Comparison of ENCODE assay signal across 8 cellular contexts in genomic region chr20:36466089-36466488, GRCh38.
A peak's percentile ranks its signal among the peaks of the same experiment; 100 is the strongest.
DNase-seq lines count a peak whose midpoint lies in the region; TF ChIP-seq lines count a peak whose summit lies in the region.
"Had no signal": no experiment of that assay in that cellular context is flagged by ENCODE, and none has a peak within 500 bp of the region (broad histone marks: within the 10 kb centered on the region; RNA-seq: fewer than 3 reads in every experiment).

No MANE protein-coding gene starts in this region.

- TF ChIP-seq CTCF in H9 (conservative IDR thresholded peaks at IDR 0.05) (no peak), esophagus squamous epithelium (IDR thresholded peaks at IDR 0.05) (no peak), spleen (IDR thresholded peaks at IDR 0.05 in 8 of 11, conservative IDR thresholded peaks at IDR 0.05 in 3 of 11) (no peak)

- no peak overlapping the region for H2AK5ac ChIP-seq in H9 (ENCODE audit: insufficient read length, low read length)

- peak overlapping the region in 2 of 3 experiments; percentile 78 to 81; a peak in 2 of 7 replicates for H3K27ac Mint-ChIP-seq in H9
- peak overlapping the region; percentile 88 for H3K27ac Mint-ChIP-seq in T-helper 2 cell treated with Interferon-gamma antibody and Interleukin-4, amounts not matched to agents 5 μg/mL and 100 μg/mL, for 36 hours

- no peak overlapping the region for H2BK15ac ChIP-seq in H9 (ENCODE audit: low read depth, low read length)

- intact Hi-C loops in esophagus squamous epithelium (cut with DNase I) (loop anchor here (10.0 kb wide), 1 partner anchor 79 kb away; the partner anchor contains the start of gene MYL9), spleen (cut with DNase I; ENCODE audit: low total_unique reads) (no loop called here)

- TF ChIP-seq POLR2A in esophagus squamous epithelium (IDR thresholded peaks at IDR 0.05) (no peak), spleen (IDR thresholded peaks at IDR 0.05) (no peak)

- H4K20me1 ChIP-seq in H9 (ENCODE audit: control insufficient read depth, insufficient read depth, insufficient read length): no peaks in the 10 kb centered on the region

- no peak overlapping the region for H3K14ac ChIP-seq in H9 (ENCODE audit: insufficient read depth, low read length)

- no peak overlapping the region for H3K18ac ChIP-seq in H9 (ENCODE audit: insufficient read length, low read depth, low read length)

- H3K27ac ChIP-seq in H9 (ENCODE audit: insufficient read length, low read depth, low read length) (no peak overlapping the region), esophagus squamous epithelium (peak overlapping the region; percentile 66 to 95 (median 90)), spleen (peak overlapping the region in 7 of 8 donors; percentile 27 to 97 (median 47))

- H3K4me3 ChIP-seq in esophagus squamous epithelium (no peak overlapping the region), spleen (no peak overlapping the region), H7 (ENCODE audit: insufficient read depth, low read depth, low read length) (no peak overlapping the region)
- H3K4me3 ChIP-seq: cardiac muscle cell had no signal

- no peak overlapping the region for H2AFZ ChIP-seq in H9 (ENCODE audit: low read length)

- no CpG with 5 or more reads among the region's 3 CpGs for WGBS in H9 (ENCODE audit: extremely low coverage, insufficient read length, low lambda C conversion rate)
- 54 to 93% methylated on average over 1 to 3 of the region's 3 CpGs for WGBS in esophagus squamous epithelium, 2 donors
- WGBS in spleen, 5 donors: 42 to 77% (median 67%) methylated on average over 3 of the region's 3 CpGs

- 0 out of 5 replicates have a peak overlapping the region, but pooled peaks of 1 of the 2 experiments have one; percentile 17 for H3K4me3 Mint-ChIP-seq in H9
- peak overlapping the region; percentile 84 for H3K4me3 Mint-ChIP-seq in T-helper 2 cell treated with Interferon-gamma antibody and Interleukin-4, amounts not matched to agents 5 μg/mL and 100 μg/mL, for 36 hours

- H2BK12ac ChIP-seq in H9 (ENCODE audit: insufficient read length, low read depth, low read length): no peak overlapping the region

- no peaks in the 10 kb centered on the region for H3K36me3 ChIP-seq in esophagus squamous epithelium
- peaks cover 0 to 8% (median 0%) of the 10 kb centered on the region in 6 donors for H3K36me3 ChIP-seq in spleen
- peaks cover 6% of the 10 kb centered on the region for H3K36me3 ChIP-seq in H7 (replicated peaks; ENCODE audit: control insufficient read depth, insufficient read depth, low read length)
- H3K36me3 ChIP-seq: cardiac muscle cell had no signal

- H3T11ph ChIP-seq in H9 (ENCODE audit: low read length): no peak overlapping the region

- peaks cover 17% of the 10 kb centered on the region for H3K23me2 ChIP-seq in H9 (ENCODE audit: insufficient read length, low read depth, low read length, poor library complexity, severe bottlenecking)

- H3K9me3 ChIP-seq in H9 (ENCODE audit: control insufficient read depth, low read depth, low read length) (no peaks in the 10 kb centered on the region), esophagus squamous epithelium (no peaks in the 10 kb centered on the region), spleen (no peaks in the 10 kb centered on the region)

- no peaks in the 10 kb centered on the region for H3K9me3 Mint-ChIP-seq in H9
- no peaks in the 10 kb centered on the region for H3K9me3 Mint-ChIP-seq in T-helper 2 cell treated with Interferon-gamma antibody and Interleukin-4, amounts not matched to agents 5 μg/mL and 100 μg/mL, for 36 hours

- DNase-seq in H9: no peak
- DNase-seq in T-helper 2 cell treated with Interferon-gamma antibody and Interleukin-4, amounts not matched to agents 5 μg/mL and 100 μg/mL, for 36 hours (ENCODE audit: low spot score): peak; percentile 23
- no peak for DNase-seq in esophagus squamous epithelium (lab: John Stamatoyannopoulos, UW)
- DNase-seq in spleen: no peak
- no peak for DNase-seq in H7
- no peak for DNase-seq in SHP77 (lab: John Stamatoyannopoulos, UW)
- no peak for DNase-seq in NCI-H1105 (lab: John Stamatoyannopoulos, UW)

- no peak overlapping the region for H4K91ac ChIP-seq in H9 (ENCODE audit: insufficient read length, low read depth, low read length)

- H3K56ac ChIP-seq in H9 (ENCODE audit: insufficient read length, low read depth, low read length): no peak overlapping the region

- no peak overlapping the region for H2BK120ac ChIP-seq in H9 (ENCODE audit: low read depth, low read length, poor library complexity, severe bottlenecking)

- no peak overlapping the region for H3K4me2 ChIP-seq in H9 (ENCODE audit: insufficient read depth, insufficient read length, low read length)

- no peak overlapping the region for H2BK20ac ChIP-seq in H9 (ENCODE audit: low read depth, low read length, poor library complexity, severe bottlenecking)

- no peak overlapping the region for H3K4ac ChIP-seq in H9 (ENCODE audit: low read depth, low read length)

- H3K4me1 Mint-ChIP-seq in H9: peaks cover 49 to 61% of the 10 kb centered on the region in 2 experiments
- H3K4me1 Mint-ChIP-seq in T-helper 2 cell treated with Interferon-gamma antibody and Interleukin-4, amounts not matched to agents 5 μg/mL and 100 μg/mL, for 36 hours (ENCODE audit: low read depth): peaks cover 60% of the 10 kb centered on the region

- H3K79me1 ChIP-seq in H9 (ENCODE audit: insufficient read depth, low read depth, low read length, poor library complexity, severe bottlenecking): peaks cover 5% of the 10 kb centered on the region

- H4K5ac ChIP-seq in H9 (ENCODE audit: insufficient read length, low read depth, low read length): no peak overlapping the region

- H3K27me3 Mint-ChIP-seq in H9 (ENCODE audit: low read depth): no peaks in the 10 kb centered on the region
- H3K27me3 Mint-ChIP-seq in T-helper 2 cell treated with Interferon-gamma antibody and Interleukin-4, amounts not matched to agents 5 μg/mL and 100 μg/mL, for 36 hours (ENCODE audit: low read depth): no peaks in the 10 kb centered on the region

- no peak overlapping the region for H3K23ac ChIP-seq in H9 (ENCODE audit: insufficient read length, low read depth, low read length)

- H3K9ac ChIP-seq in H9 (ENCODE audit: extremely low read depth, insufficient read length, low read length): no peak overlapping the region

- H4K8ac ChIP-seq in H9 (replicated peaks; ENCODE audit: insufficient read length, low read depth, low read length): no peak overlapping the region

- H3K79me2 ChIP-seq in H9 (ENCODE audit: insufficient read depth, low read length): peaks cover 18% of the 10 kb centered on the region; the same call in 1 of the 2 replicates

- peaks cover 2 to 11% (median 4%) of the 10 kb centered on the region in 3 experiments; a peak in 6 of 7 replicates for H3K36me3 Mint-ChIP-seq in H9 (ENCODE audit: insufficient read depth in 1 of 3, low read depth in 3 of 3)
- peaks cover 1% of the 10 kb centered on the region for H3K36me3 Mint-ChIP-seq in T-helper 2 cell treated with Interferon-gamma antibody and Interleukin-4, amounts not matched to agents 5 μg/mL and 100 μg/mL, for 36 hours (ENCODE audit: low read depth)

- H3K27me3 ChIP-seq in H9 (ENCODE audit: insufficient read depth, low read length): no peaks in the 10 kb centered on the region
- H3K27me3 ChIP-seq in esophagus squamous epithelium: no peaks in the 10 kb centered on the region
- no peaks in the 10 kb centered on the region for H3K27me3 ChIP-seq in spleen (replicated peaks in 1 of 7)
- H3K27me3 ChIP-seq in H7 (ENCODE audit: control insufficient read depth, insufficient read depth, low read length): no peaks in the 10 kb centered on the region
- H3K27me3 ChIP-seq: cardiac muscle cell had no signal

- H3K4me1 ChIP-seq in H9 (ENCODE audit: insufficient read depth, low read length) (peaks cover 12% of the 10 kb centered on the region; the same call in 1 of the 2 replicates), esophagus squamous epithelium (peaks cover 60 to 93% (median 64%) of the 10 kb centered on the region in 3 donors), spleen (peaks cover 71 to 94% (median 92%) of the 10 kb centered on the region in 6 donors)

- H2BK5ac ChIP-seq in H9 (ENCODE audit: insufficient read length, low read length): no peak overlapping the region
